Comparison of ENCODE assay signal across 1 cellular context in the genomic region with DNA sequence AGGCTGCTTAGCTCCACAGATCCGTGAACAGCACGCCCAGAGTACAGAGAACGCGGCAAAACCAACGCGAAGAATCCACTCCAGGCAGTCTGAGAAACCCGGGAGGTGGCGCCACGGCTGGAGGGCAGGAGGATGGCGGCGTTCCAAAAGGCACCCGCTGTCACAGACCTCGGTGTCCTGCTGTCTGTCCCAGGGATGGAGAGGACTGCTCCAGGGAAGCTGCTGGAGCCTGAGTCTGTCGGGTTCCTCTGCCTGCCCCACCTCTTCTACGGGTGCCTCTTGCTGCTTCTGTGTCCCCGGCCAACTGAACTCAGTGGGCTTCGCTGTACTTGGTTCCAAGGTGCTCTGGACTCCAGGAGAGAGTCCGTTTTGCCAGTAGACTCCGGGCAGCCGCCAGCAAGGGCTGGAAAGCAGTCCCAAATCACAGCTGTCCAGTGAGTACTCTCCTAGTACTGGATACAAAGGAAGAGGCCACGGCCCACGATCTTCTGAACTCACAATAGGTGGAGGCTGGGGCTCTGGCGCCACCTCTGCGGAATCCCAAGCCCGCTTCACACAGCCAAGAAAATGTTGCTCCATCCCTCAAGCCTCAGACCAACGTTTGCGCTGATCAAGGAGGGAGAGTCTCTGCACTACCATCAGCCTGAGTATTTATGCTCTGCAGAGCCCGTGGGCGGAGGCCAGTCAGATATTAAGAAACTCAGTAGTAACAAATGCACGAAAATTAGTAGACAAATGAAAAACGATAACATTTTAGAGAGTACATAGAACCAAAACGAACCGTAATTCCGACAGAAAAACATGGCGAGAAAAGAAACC.
A peak's percentile ranks its signal among the peaks of the same experiment; 100 is the strongest.
TF ChIP-seq lines count a peak whose summit lies in the region.

No MANE protein-coding gene starts in this region.

TF ChIP-seq in HEK293, 187 proteins besides CTCF, POLR2A, EP300 and RAD21 (continued from another document):
- TF ChIP-seq, protein P1, sequence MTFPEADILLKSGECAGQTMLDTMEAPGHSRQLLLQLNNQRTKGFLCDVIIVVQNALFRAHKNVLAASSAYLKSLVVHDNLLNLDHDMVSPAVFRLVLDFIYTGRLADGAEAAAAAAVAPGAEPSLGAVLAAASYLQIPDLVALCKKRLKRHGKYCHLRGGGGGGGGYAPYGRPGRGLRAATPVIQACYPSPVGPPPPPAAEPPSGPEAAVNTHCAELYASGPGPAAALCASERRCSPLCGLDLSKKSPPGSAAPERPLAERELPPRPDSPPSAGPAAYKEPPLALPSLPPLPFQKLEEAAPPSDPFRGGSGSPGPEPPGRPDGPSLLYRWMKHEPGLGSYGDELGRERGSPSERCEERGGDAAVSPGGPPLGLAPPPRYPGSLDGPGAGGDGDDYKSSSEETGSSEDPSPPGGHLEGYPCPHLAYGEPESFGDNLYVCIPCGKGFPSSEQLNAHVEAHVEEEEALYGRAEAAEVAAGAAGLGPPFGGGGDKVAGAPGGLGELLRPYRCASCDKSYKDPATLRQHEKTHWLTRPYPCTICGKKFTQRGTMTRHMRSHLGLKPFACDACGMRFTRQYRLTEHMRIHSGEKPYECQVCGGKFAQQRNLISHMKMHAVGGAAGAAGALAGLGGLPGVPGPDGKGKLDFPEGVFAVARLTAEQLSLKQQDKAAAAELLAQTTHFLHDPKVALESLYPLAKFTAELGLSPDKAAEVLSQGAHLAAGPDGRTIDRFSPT (tag by site-specific recombination; IDR thresholded peaks at IDR 0.05), result 0 out of 2 replicates have a peak, but pooled peaks have one; percentile 37
- TF ChIP-seq GLIS2 (tag by site-specific recombination; IDR thresholded peaks at IDR 0.05) (peak; percentile 66), MZF1 (tag by site-specific recombination; IDR thresholded peaks at IDR 0.05; ENCODE audit: borderline replicate concordance) (no peak; the same call in 1 of the 2 replicates), ZSCAN30 (tag by site-specific recombination; IDR thresholded peaks at IDR 0.05) (peak; percentile 52; the same call in 1 of the 2 replicates), ZNF19 (tag by site-specific recombination; IDR thresholded peaks at IDR 0.05; ENCODE audit: low read depth) (no peak), EGR2 (tag by site-specific recombination; IDR thresholded peaks at IDR 0.05; ENCODE audit: low read depth) (peak; percentile 30; the same call in 1 of the 2 replicates), GLIS1 (tag by site-specific recombination; IDR thresholded peaks at IDR 0.05) (peak; percentile 92), ZNF324 (tag by site-specific recombination; IDR thresholded peaks at IDR 0.05) (0 out of 2 replicates have a peak, but pooled peaks have one; percentile 40), ZNF423 (tag by site-specific recombination; IDR thresholded peaks at IDR 0.05) (peak; percentile 67), ZBTB7A (tag by site-specific recombination; IDR thresholded peaks at IDR 0.05; ENCODE audit: low read depth) (no peak), ZNF350 (tag by site-specific recombination; IDR thresholded peaks at IDR 0.05) (no peak), ZFHX2 (tag by site-specific recombination; conservative IDR thresholded peaks at IDR 0.05) (peak; percentile 68), ZNF433 (tag by site-specific recombination; IDR thresholded peaks at IDR 0.05; ENCODE audit: low read depth) (no peak), ZBTB17 (tag by site-specific recombination; IDR thresholded peaks at IDR 0.05) (peak; percentile 80), ZIC2 (tag by site-specific recombination; IDR thresholded peaks at IDR 0.05) (peak; percentile 96), ZNF600 (tag by site-specific recombination; IDR thresholded peaks at IDR 0.05) (peak; percentile 83; the same call in 1 of the 2 replicates), ZNF335 (tag by site-specific recombination; conservative IDR thresholded peaks at IDR 0.05) (peak; percentile 91), SP7 (tag by site-specific recombination; IDR thresholded peaks at IDR 0.05) (peak; percentile 14; the same call in 1 of the 2 replicates), ZNF341 (tag by site-specific recombination; IDR thresholded peaks at IDR 0.05; ENCODE audit: low read depth) (peak; percentile 47), ZNF223 (tag by site-specific recombination; IDR thresholded peaks at IDR 0.05) (peak; percentile 89), ZEB2 (tag by site-specific recombination; IDR thresholded peaks at IDR 0.05) (peak; percentile 21; the same call in 1 of the 2 replicates), ZNF175 (tag by site-specific recombination; IDR thresholded peaks at IDR 0.05) (no peak)
- TF ChIP-seq, protein P2, sequence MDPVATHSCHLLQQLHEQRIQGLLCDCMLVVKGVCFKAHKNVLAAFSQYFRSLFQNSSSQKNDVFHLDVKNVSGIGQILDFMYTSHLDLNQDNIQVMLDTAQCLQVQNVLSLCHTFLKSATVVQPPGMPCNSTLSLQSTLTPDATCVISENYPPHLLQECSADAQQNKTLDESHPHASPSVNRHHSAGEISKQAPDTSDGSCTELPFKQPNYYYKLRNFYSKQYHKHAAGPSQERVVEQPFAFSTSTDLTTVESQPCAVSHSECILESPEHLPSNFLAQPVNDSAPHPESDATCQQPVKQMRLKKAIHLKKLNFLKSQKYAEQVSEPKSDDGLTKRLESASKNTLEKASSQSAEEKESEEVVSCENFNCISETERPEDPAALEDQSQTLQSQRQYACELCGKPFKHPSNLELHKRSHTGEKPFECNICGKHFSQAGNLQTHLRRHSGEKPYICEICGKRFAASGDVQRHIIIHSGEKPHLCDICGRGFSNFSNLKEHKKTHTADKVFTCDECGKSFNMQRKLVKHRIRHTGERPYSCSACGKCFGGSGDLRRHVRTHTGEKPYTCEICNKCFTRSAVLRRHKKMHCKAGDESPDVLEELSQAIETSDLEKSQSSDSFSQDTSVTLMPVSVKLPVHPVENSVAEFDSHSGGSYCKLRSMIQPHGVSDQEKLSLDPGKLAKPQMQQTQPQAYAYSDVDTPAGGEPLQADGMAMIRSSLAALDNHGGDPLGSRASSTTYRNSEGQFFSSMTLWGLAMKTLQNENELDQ (tag by site-specific recombination; IDR thresholded peaks at IDR 0.05; ENCODE audit: low read depth), result no peak
- TF ChIP-seq, protein P3, sequence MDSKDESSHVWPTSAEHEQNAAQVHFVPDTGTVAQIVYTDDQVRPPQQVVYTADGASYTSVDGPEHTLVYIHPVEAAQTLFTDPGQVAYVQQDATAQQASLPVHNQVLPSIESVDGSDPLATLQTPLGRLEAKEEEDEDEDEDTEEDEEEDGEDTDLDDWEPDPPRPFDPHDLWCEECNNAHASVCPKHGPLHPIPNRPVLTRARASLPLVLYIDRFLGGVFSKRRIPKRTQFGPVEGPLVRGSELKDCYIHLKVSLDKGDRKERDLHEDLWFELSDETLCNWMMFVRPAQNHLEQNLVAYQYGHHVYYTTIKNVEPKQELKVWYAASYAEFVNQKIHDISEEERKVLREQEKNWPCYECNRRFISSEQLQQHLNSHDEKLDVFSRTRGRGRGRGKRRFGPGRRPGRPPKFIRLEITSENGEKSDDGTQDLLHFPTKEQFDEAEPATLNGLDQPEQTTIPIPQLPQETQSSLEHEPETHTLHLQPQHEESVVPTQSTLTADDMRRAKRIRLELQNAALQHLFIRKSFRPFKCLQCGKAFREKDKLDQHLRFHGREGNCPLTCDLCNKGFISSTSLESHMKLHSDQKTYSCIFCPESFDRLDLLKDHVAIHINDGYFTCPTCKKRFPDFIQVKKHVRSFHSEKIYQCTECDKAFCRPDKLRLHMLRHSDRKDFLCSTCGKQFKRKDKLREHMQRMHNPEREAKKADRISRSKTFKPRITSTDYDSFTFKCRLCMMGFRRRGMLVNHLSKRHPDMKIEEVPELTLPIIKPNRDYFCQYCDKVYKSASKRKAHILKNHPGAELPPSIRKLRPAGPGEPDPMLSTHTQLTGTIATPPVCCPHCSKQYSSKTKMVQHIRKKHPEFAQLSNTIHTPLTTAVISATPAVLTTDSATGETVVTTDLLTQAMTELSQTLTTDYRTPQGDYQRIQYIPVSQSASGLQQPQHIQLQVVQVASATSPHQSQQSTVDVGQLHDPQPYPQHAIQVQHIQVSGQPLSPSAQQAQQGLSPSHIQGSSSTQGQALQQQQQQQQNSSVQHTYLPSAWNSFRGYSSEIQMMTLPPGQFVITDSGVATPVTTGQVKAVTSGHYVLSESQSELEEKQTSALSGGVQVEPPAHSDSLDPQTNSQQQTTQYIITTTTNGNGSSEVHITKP (tag by site-specific recombination; IDR thresholded peaks at IDR 0.05), result peak; percentile 75
- TF ChIP-seq, protein P4, sequence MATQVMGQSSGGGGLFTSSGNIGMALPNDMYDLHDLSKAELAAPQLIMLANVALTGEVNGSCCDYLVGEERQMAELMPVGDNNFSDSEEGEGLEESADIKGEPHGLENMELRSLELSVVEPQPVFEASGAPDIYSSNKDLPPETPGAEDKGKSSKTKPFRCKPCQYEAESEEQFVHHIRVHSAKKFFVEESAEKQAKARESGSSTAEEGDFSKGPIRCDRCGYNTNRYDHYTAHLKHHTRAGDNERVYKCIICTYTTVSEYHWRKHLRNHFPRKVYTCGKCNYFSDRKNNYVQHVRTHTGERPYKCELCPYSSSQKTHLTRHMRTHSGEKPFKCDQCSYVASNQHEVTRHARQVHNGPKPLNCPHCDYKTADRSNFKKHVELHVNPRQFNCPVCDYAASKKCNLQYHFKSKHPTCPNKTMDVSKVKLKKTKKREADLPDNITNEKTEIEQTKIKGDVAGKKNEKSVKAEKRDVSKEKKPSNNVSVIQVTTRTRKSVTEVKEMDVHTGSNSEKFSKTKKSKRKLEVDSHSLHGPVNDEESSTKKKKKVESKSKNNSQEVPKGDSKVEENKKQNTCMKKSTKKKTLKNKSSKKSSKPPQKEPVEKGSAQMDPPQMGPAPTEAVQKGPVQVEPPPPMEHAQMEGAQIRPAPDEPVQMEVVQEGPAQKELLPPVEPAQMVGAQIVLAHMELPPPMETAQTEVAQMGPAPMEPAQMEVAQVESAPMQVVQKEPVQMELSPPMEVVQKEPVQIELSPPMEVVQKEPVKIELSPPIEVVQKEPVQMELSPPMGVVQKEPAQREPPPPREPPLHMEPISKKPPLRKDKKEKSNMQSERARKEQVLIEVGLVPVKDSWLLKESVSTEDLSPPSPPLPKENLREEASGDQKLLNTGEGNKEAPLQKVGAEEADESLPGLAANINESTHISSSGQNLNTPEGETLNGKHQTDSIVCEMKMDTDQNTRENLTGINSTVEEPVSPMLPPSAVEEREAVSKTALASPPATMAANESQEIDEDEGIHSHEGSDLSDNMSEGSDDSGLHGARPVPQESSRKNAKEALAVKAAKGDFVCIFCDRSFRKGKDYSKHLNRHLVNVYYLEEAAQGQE (tag by site-specific recombination; IDR thresholded peaks at IDR 0.05), result peak; percentile 57
- TF ChIP-seq, protein P5, sequence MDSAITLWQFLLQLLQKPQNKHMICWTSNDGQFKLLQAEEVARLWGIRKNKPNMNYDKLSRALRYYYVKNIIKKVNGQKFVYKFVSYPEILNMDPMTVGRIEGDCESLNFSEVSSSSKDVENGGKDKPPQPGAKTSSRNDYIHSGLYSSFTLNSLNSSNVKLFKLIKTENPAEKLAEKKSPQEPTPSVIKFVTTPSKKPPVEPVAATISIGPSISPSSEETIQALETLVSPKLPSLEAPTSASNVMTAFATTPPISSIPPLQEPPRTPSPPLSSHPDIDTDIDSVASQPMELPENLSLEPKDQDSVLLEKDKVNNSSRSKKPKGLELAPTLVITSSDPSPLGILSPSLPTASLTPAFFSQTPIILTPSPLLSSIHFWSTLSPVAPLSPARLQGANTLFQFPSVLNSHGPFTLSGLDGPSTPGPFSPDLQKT (IDR thresholded peaks at IDR 0.05; ENCODE audit: borderline replicate concordance, low read depth, low read length), result no peak
- TF ChIP-seq, protein P6, sequence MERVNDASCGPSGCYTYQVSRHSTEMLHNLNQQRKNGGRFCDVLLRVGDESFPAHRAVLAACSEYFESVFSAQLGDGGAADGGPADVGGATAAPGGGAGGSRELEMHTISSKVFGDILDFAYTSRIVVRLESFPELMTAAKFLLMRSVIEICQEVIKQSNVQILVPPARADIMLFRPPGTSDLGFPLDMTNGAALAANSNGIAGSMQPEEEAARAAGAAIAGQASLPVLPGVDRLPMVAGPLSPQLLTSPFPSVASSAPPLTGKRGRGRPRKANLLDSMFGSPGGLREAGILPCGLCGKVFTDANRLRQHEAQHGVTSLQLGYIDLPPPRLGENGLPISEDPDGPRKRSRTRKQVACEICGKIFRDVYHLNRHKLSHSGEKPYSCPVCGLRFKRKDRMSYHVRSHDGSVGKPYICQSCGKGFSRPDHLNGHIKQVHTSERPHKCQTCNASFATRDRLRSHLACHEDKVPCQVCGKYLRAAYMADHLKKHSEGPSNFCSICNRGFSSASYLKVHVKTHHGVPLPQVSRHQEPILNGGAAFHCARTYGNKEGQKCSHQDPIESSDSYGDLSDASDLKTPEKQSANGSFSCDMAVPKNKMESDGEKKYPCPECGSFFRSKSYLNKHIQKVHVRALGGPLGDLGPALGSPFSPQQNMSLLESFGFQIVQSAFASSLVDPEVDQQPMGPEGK (tag by site-specific recombination; IDR thresholded peaks at IDR 0.05), result peak; percentile 61
TF ChIP-seq in HEK293: peak in this region for 31.
